19 cellular contexts compared by ENCODE assay signal in the genomic region with DNA sequence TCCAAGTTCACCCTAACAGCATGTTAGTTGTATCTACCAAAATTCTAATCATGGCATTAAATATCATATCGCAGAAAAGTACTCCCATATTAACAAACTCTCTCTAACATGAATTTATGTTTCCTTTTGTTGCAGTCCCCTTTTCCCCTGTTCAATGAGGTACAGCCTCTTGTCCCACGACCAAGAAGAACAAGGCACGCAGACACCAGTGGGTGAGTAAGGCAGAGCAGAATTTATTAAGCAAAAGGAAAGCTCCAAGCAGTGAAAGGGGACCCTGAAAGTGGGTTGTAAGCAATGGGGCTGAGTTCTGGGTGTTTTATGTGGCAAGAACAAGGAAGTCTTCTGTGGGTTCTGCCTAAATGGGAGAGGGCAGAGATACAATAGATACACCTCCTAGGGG.
"Had no signal": no experiment of that assay in that cellular context is flagged by ENCODE, and none has a peak within 500 bp of the region (broad histone marks: within the 10 kb centered on the region; RNA-seq: fewer than 3 reads in every experiment).

No MANE protein-coding gene starts in this region.

- H3K4me1 ChIP-seq: right atrium auricular region, transverse colon had no signal

- ATAC-seq: left colon; left ventricle myocardium superior; mucosa of descending colon; naive thymus-derived CD8-positive, alpha-beta T cell had no signal

- H3K36me3 ChIP-seq: right atrium auricular region, sigmoid colon, stomach, thoracic aorta, transverse colon had no signal

- H3K79me2 ChIP-seq: hepatocyte had no signal

- H3K9me3 ChIP-seq: mucosa of descending colon, sigmoid colon, thoracic aorta had no signal

- H3K27me3 ChIP-seq: hepatocyte, right atrium auricular region, sigmoid colon, stomach, transverse colon had no signal

- H2AFZ ChIP-seq: hepatocyte had no signal

- H3K27ac ChIP-seq: coronary artery, hepatocyte, right atrium auricular region, sigmoid colon, skin epidermis, stomach, thoracic aorta, transverse colon had no signal

- DNase-seq: effector CD4-positive, alpha-beta T cell; foreskin melanocyte; left colon; left ventricle myocardium superior; mucosa of descending colon; naive thymus-derived CD8-positive, alpha-beta T cell; posterior cingulate gyrus; sigmoid colon; stimulated activated CD4-positive, alpha-beta T cell treated with anti-CD3 and anti-CD28 coated beads, Interleukin-2, amount 100 ng/mL, for 24 hours; stimulated activated CD4-positive, alpha-beta T cell treated with anti-CD3 and anti-CD28 coated beads, Interleukin-4, amount 100 ng/mL, for 4 hours; stimulated activated naive B cell treated with anti-CD40 and anti-IgM and Interleukin-4, amounts not matched to agents 10 μg/mL and 1 μg/mL and 100 μg/mL, for 72 hours; stomach; substantia nigra; transverse colon had no signal

- H3K4me2 ChIP-seq: hepatocyte had no signal

- H3K4me3 ChIP-seq: coronary artery, hepatocyte, mucosa of descending colon, right atrium auricular region, sigmoid colon, skin epidermis, stomach, thoracic aorta, transverse colon had no signal
